Comparison of ENCODE assay signal across 24 cellular contexts in the genomic region with DNA sequence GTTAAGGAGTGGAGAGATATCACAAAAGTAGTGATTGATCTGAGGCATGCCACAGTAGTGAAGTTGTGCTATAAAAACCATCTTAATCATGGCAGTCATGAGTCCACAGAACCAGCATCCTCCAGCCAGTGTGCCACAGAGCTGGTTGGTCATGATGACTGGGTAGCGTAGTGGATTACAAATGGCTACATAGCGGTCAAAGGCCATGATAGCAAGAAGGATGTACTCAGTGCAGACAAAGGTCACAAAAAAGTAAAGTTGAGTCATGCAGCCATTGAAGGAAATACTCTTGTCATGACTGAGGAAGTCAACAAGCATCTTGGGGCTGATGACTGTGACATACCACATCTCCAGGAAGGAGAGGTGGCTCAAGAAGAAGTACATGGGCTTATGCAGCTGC. TPM values are rescaled to one million over a fixed set of nuclear protein-coding genes. Genes with fewer than 3 reads are reported as not detected.
"Had no signal": no experiment of that assay in that cellular context is flagged by ENCODE, and none has a peak within 500 bp of the region (broad histone marks: within the 10 kb centered on the region; RNA-seq: fewer than 3 reads in every experiment).

No MANE protein-coding gene starts in this region.

- H3K9me3 ChIP-seq: SK-N-SH had no signal

- H3K9ac ChIP-seq: SK-N-SH had no signal

- FAIRE-seq: HTR-8/SVneo, RCC 7860 had no signal

- H3K27ac ChIP-seq: RWPE1 had no signal

- DNase-seq: KBM-7, NCI-H1092, NCI-H1105 treated with DMSO at 0.1 percent for 48 hours, NCI-H1417 treated with DMSO at 0.1 percent for 48 hours, NCI-H146, NCI-H1694 treated with DMSO at 0.1 percent for 48 hours, NCI-H1930, NCI-H2081, NCI-H2107, NCI-H226, NCI-H446, NCI-H510A, NCI-H524 treated with DMSO at 0.1 percent for 48 hours, NCI-H69, NCI-H774, SHP77, SK-N-SH, SW 1271 had no signal

- H3K4me2 ChIP-seq: SK-N-SH had no signal

RNA-seq across cellular contexts. Expression of gene OR6Y1, which starts 6.7 kb away (rescaled TPM):
- total RNA-seq: LHCN-M2, MCF 10A, SK-MEL-5 had no signal
- polyA plus RNA-seq: SK-N-SH had no signal

RNA-seq across cellular contexts. Expression of gene OR6P1, which starts 22.8 kb away (rescaled TPM):
- total RNA-seq: LHCN-M2, MCF 10A, SK-MEL-5 had no signal
- polyA plus RNA-seq: SK-N-SH had no signal

RNA-seq across cellular contexts. Expression of gene OR10X1, which starts 32.2 kb away (rescaled TPM):
- total RNA-seq: LHCN-M2, MCF 10A, SK-MEL-5 had no signal
- polyA plus RNA-seq: SK-N-SH had no signal

RNA-seq across cellular contexts. Expression of gene OR10Z1, which starts 57.5 kb away (rescaled TPM):
- total RNA-seq: LHCN-M2, MCF 10A, SK-MEL-5 had no signal
- polyA plus RNA-seq: SK-N-SH had no signal
